ENCODE assay signal across 8 cellular contexts in the genomic region with DNA sequence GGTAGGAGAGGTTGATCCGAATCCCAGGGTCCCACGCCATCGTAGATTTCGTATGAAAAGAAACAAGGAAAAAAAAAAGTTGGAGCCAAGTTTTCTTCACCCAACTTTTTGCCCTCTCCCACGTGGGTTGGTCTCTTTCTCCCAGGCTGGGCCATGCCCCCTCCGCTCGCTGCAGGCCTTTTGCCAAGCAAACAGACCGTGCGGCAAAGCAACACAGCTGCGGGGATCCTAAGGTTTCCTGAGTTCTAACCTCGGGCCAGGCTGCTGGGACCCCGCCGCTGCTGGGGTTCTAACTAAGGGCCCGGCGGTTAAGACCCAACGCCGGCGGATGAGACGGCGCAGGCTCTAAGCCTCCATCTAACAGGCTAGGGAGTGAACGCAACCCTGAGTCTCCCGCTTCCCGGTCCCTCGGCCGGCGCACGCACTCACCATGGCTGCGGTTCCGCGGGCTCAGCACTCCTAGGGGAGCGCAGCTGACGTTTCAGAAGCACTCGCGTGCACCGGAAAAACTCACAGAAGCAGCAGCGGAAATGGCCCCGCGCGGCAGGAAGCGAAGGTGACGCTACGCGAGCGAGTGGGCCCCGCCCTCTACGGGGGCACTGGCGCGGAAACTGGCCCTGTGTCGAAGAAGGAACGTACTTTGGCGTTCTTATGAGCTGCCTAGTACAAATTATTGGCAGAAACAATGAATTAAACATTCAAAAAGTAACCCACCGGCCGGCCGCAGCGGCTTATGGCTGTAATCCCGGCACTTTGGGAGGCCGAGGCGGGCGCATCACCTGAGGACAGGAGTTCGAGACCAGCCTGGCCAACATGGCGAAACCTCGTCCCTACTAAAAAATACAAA.
DNase-seq lines count a peak whose midpoint lies in the region; ATAC-seq and TF ChIP-seq lines count a peak whose summit lies in the region.

A gene (minus strand): TSS at position 503 of the 847 bp plus-strand sequence. CDS start 71 bp downstream, at position 432.

- no peak for TF ChIP-seq CTCF in AG10803 (conservative IDR thresholded peaks at IDR 0.05; ENCODE audit: low read length)

- peak within 1 kb of the TSS; percentile 86 for H3K4me3 ChIP-seq in AG10803 (ENCODE audit: low read length)

- peak; percentile 83 for ATAC-seq in GM19023 (IDR thresholded peaks at IDR 0.05; ENCODE audit: unreplicated experiment)
- peak; percentile 93 for ATAC-seq in HG03280 (IDR thresholded peaks at IDR 0.05; ENCODE audit: unreplicated experiment)

- DNase-seq in AG10803 (ENCODE audit: low read depth): peak; percentile 91
- DNase-seq in NCI-H446 treated with DMSO at 0.1 percent for 48 hours (lab: John Stamatoyannopoulos, UW): peak; percentile 70
- DNase-seq in activated CD4-positive, CD25-positive, alpha-beta regulatory T cell treated with anti-CD3 and anti-CD28 coated beads, Interleukin-2, amount 50 U/mL, for 16 hours (ENCODE audit: low read depth, low spot score): peak; percentile 88
- peak; percentile 93 for DNase-seq in central memory CD4-positive, alpha-beta T cell
- DNase-seq in iris pigment epithelial cell (ENCODE audit: low read depth): peak; percentile 92
- peak; percentile 90 for DNase-seq in stimulated activated CD4-positive, alpha-beta T cell treated with anti-CD3 and anti-CD28 coated beads, Interleukin-12 subunit alpha, Interleukin-12 subunit beta, amount 100 ng/mL, for 24 hours (ENCODE audit: low read depth in 2 of 2)

Comparison
In these comparisons a context has a peak if more than half of its experiments do, and no peak if none do; other contexts are left out.
1. Peak in every context shown above with its lines: DNase-seq, ATAC-seq and H3K4me3 ChIP-seq.